16 cellular contexts compared by ENCODE assay signal in the genomic region with DNA sequence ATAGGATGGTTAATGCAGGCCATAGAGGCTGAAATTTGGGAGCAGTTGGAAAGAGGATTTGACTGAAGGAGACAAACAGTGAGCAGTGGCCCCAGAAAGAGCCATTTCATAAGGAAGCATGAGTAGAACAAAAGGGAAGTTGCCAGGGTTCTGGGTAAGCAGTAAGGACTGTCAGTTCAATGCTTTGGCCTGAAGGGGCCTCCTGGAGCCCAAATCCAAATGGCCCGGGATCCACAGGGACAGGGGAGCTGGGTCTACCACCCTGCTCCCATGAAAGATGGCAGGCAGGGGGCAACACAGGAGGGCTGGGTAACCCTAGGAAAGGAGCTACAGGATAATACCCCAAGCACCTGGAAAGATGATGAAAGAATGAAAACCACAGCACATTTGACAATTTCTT. TPM values are rescaled to one million over a fixed set of nuclear protein-coding genes. Genes with fewer than 3 reads are reported as not detected.
DNase-seq lines count a peak whose midpoint lies in the region; ATAC-seq and TF ChIP-seq lines count a peak whose summit lies in the region.
"Had no signal": no experiment of that assay in that cellular context is flagged by ENCODE, and none has a peak within 500 bp of the region (broad histone marks: within the 10 kb centered on the region; RNA-seq: fewer than 3 reads in every experiment).

No MANE protein-coding gene starts in this region.

- peaks cover 8% of the 10 kb centered on the region for H3K4me1 Mint-ChIP-seq in HFFc6 (ENCODE audit: low read depth)
- no peaks in the 10 kb centered on the region for H3K4me1 Mint-ChIP-seq in endodermal cell

- TF ChIP-seq CTCF in HFFc6 (IDR thresholded peaks at IDR 0.05) = peak; percentile 6; the same call in 1 of the 2 replicates
- peak; percentile 55 for TF ChIP-seq CTCF in endodermal cell (conservative IDR thresholded peaks at IDR 0.05)

- H3K27ac Mint-ChIP-seq in HFFc6 (no peak overlapping the region), endodermal cell (no peak overlapping the region)
- H3K27ac Mint-ChIP-seq: activated naive CD8-positive, alpha-beta T cell treated with anti-CD3 and anti-CD28 coated beads for 36 hours had no signal

- DNase-seq in AML-193 (lab: John Stamatoyannopoulos, UW) = peak; percentile 21 to 35
- no peak for DNase-seq in HFFc6
- peak; percentile 11 for DNase-seq in RKO (ENCODE audit: low spot score)
- peak; percentile 67 for DNase-seq in endodermal cell
- DNase-seq in NCI-H748 treated with DMSO at 0.1 percent for 48 hours (lab: John Stamatoyannopoulos, UW) = no peak
- DNase-seq in activated T-cell treated with anti-CD3 and anti-CD28 coated beads, Interleukin-2, amount 50 U/mL, for 48 hours = no peak
- DNase-seq in activated CD4-positive, alpha-beta T cell treated with anti-CD3 and anti-CD28 coated beads, Interleukin-2, amount 50 U/mL, for 1 hour = no peak
- DNase-seq: activated CD4-positive, alpha-beta T cell treated with anti-CD3 and anti-CD28 coated beads for 1 hour; activated naive CD8-positive, alpha-beta T cell treated with anti-CD3 and anti-CD28 coated beads for 36 hours; activated T-cell treated with anti-CD3 and anti-CD28 coated beads for 4 hours; effector memory CD4-positive, alpha-beta T cell; NCI-H1048; occipital lobe; stimulated activated naive CD4-positive, alpha-beta T cell treated with Interleukin-2 at 50 U/mL for 16 hours had no signal

- H3K9me3 Mint-ChIP-seq in HFFc6 (no peaks in the 10 kb centered on the region), endodermal cell (peaks cover 33% of the 10 kb centered on the region)
- H3K9me3 Mint-ChIP-seq: activated naive CD8-positive, alpha-beta T cell treated with anti-CD3 and anti-CD28 coated beads for 36 hours had no signal

- no peaks in the 10 kb centered on the region for H3K36me3 Mint-ChIP-seq in HFFc6 (ENCODE audit: low read depth)
- no peaks in the 10 kb centered on the region for H3K36me3 Mint-ChIP-seq in endodermal cell (ENCODE audit: low read depth)

- no peaks in the 10 kb centered on the region for H3K36me3 ChIP-seq in endodermal cell (ENCODE audit: control insufficient read depth, insufficient read depth, low read length)

- H3K4me3 Mint-ChIP-seq in HFFc6 (no peak overlapping the region), endodermal cell (no peak overlapping the region)
- H3K4me3 Mint-ChIP-seq: activated naive CD8-positive, alpha-beta T cell treated with anti-CD3 and anti-CD28 coated beads for 36 hours had no signal

- H3K4me1 ChIP-seq in endodermal cell (ENCODE audit: control insufficient read depth, insufficient read depth, low read length) = no peaks in the 10 kb centered on the region

- H3K27ac ChIP-seq in endodermal cell (ENCODE audit: low read depth, low read length) = no peak overlapping the region
- H3K27ac ChIP-seq: skin epidermis had no signal

- no peak for ATAC-seq in HG03354 (IDR thresholded peaks at IDR 0.05; ENCODE audit: poor library complexity, severe bottlenecking, unreplicated experiment)

- H3K4me3 ChIP-seq in endodermal cell (ENCODE audit: low read length) = no peak overlapping the region
- H3K4me3 ChIP-seq: skin epidermis had no signal

- no peaks in the 10 kb centered on the region for H3K27me3 ChIP-seq in endodermal cell (ENCODE audit: control insufficient read depth, insufficient read depth, low read length, poor library complexity, severe bottlenecking)

- H3K9me3 ChIP-seq in endodermal cell (ENCODE audit: control insufficient read depth, low read length) = no peaks in the 10 kb centered on the region

- peaks cover 7% of the 10 kb centered on the region; the same call in 1 of the 2 replicates for H3K27me3 Mint-ChIP-seq in HFFc6 (ENCODE audit: insufficient read depth)
- no peaks in the 10 kb centered on the region for H3K27me3 Mint-ChIP-seq in endodermal cell (ENCODE audit: insufficient read depth)

- no peak overlapping the region for H3K9ac ChIP-seq in endodermal cell (ENCODE audit: extremely low read depth, low read length, poor library complexity, severe bottlenecking)

- 40 to 62% methylated on average over 1 of the region's 1 CpG for WGBS in endodermal cell (ENCODE audit: insufficient coverage in 1 of 2, insufficient read length in 1 of 2), 2 experiments

RNA-seq across cellular contexts. Expression of gene INTS6L, which starts 4.1 kb away (rescaled TPM):
- total RNA-seq in HFFc6 (2021; fragmentation: NEBNext Ultra II Directional; extraction: Animal tissue kit (Norgen Biotek cat#: 25700)) = 1 to 10 TPM; 1.3 to 2.0 (median 1.8) TPM
- 1 to 10 TPM; 7.3 to 9.1 TPM for total RNA-seq in endodermal cell
- polyA plus RNA-seq in endodermal cell (2013, experiment 1 of 2) = 16.1 TPM
- polyA plus RNA-seq in endodermal cell (2013, experiment 2 of 2) = 14.2 TPM

Comparison
In these comparisons a context has a peak if more than half of its experiments do, and no peak if none do; other contexts are left out.
1. DNase-seq: peak in AML-193 (2 of 2), RKO (single experiment) and endodermal cell (single experiment); none in HFFc6 (single experiment), NCI-H748 treated with DMSO at 0.1 percent for 48 hours (single experiment), activated T-cell treated with anti-CD3 and anti-CD28 coated beads, Interleukin-2, amount 50 U/mL, for 48 hours (0 of 2) and activated CD4-positive, alpha-beta T cell treated with anti-CD3 and anti-CD28 coated beads, Interleukin-2, amount 50 U/mL, for 1 hour (single experiment).